In genomic region chr12:56256326-56256960, GRCh38 we compare ENCODE assay signal across 10 cellular contexts. TPM values are rescaled to one million over a fixed set of nuclear protein-coding genes. Genes with fewer than 3 reads are reported as not detected.
DNase-seq lines count a peak whose midpoint lies in the region; ATAC-seq, FAIRE-seq and TF ChIP-seq lines count a peak whose summit lies in the region.
"Had no signal": no experiment of that assay in that cellular context is flagged by ENCODE, and none has a peak within 500 bp of the region (broad histone marks: within the 10 kb centered on the region; RNA-seq: fewer than 3 reads in every experiment).

No MANE protein-coding gene starts in this region.

- SMC1A ChIA-PET in GM12878 (lab: Charles Lee; ENCODE audit: uncharacterized antibody, unreplicated experiment) = interaction anchor here (0.6 to 1.5 kb wide), 4 partner anchors 23 to 211 kb away, joined by 3 to 5 read pairs (median 3); no protein-coding TSS in a partner anchor

- TF ChIP-seq EP300 in GM12878 (IDR thresholded peaks at IDR 0.05; ENCODE audit: borderline replicate concordance in 1 of 2, control insufficient read depth in 1 of 2, low read depth in 2 of 2, low read length in 2 of 2) = no peak

- POLR2A ChIA-PET in GM12878 (lab: Charles Lee) = no interaction called here

- FAIRE-seq in GM12878 (lab: Jason Lieb, UNC) = no peak
- FAIRE-seq: GM12891 had no signal

- no peaks in the 10 kb centered on the region for H3K27me3 ChIP-seq in HUES48 (ENCODE audit: control insufficient read depth, insufficient read depth, low read length)
- H3K27me3 ChIP-seq in GM12878 (replicated peaks in 1 of 2; ENCODE audit: control insufficient read depth in 2 of 2, insufficient read depth in 2 of 2, low read length in 1 of 2) = no peaks in the 10 kb centered on the region
- H3K27me3 ChIP-seq in upper lobe of right lung = no peaks in the 10 kb centered on the region
- H3K27me3 ChIP-seq: ovary had no signal

- H3K79me2 ChIP-seq in GM12878 (ENCODE audit: control insufficient read depth, insufficient read depth, low read length) = peaks cover 11% of the 10 kb centered on the region

- no peak overlapping the region for H2AFZ ChIP-seq in GM12878 (ENCODE audit: control insufficient read depth, low read depth, low read length)

- H3K9ac ChIP-seq in HUES48 (ENCODE audit: low read depth, low read length) (no peak overlapping the region), GM12878 (ENCODE audit: control insufficient read depth, insufficient read depth, low read length) (peak overlapping the region; percentile 80; the same call in 1 of the 2 replicates)

- no peaks in the 10 kb centered on the region for H4K20me1 ChIP-seq in GM12878 (ENCODE audit: control insufficient read depth, insufficient read depth)

- peaks cover 53% of the 10 kb centered on the region for H3K36me3 ChIP-seq in HUES48 (ENCODE audit: control insufficient read depth, insufficient read depth, low read length)
- H3K36me3 ChIP-seq in GM12878 (ENCODE audit: control insufficient read depth in 2 of 2, insufficient read depth in 2 of 2, low read length in 1 of 2) = peaks cover 14 to 22% of the 10 kb centered on the region in 2 experiments
- peaks cover 58% of the 10 kb centered on the region for H3K36me3 ChIP-seq in mesodermal cell (ENCODE audit: control insufficient read depth, insufficient read depth, low read length)
- H3K36me3 ChIP-seq in upper lobe of right lung = peaks cover 55% of the 10 kb centered on the region

- no peak for TF ChIP-seq CTCF in GM12878 (IDR thresholded peaks at IDR 0.05 in 2 of 3, conservative IDR thresholded peaks at IDR 0.05 in 1 of 3; ENCODE audit: control insufficient read depth in 2 of 3, extremely low read depth in 1 of 3, insufficient read depth in 1 of 3, low read depth in 3 of 3, low read length in 3 of 3)
- TF ChIP-seq CTCF in upper lobe of right lung (IDR thresholded peaks at IDR 0.05) = no peak

- H3K9me3 ChIP-seq in HUES48 (ENCODE audit: control insufficient read depth, insufficient read depth, low read length) (no peaks in the 10 kb centered on the region), GM12878 (replicated peaks; ENCODE audit: control insufficient read depth, insufficient read depth, low read length) (no peaks in the 10 kb centered on the region), mesodermal cell (ENCODE audit: control insufficient read depth, low read length) (no peaks in the 10 kb centered on the region), upper lobe of right lung (no peaks in the 10 kb centered on the region)
- H3K9me3 ChIP-seq: ovary had no signal

- H3K27ac ChIP-seq in HUES48 (ENCODE audit: low read depth, low read length) = peak overlapping the region; percentile 67
- no peak overlapping the region for H3K27ac ChIP-seq in GM12878 (ENCODE audit: control insufficient read depth, insufficient read depth)
- H3K27ac ChIP-seq in mesodermal cell (ENCODE audit: low read depth, low read length, severe bottlenecking) = no peak overlapping the region
- no peak overlapping the region for H3K27ac ChIP-seq in upper lobe of right lung

- WGBS in GM12878 (ENCODE audit: insufficient coverage, insufficient replicate concordance, low lambda C conversion rate, missing lambda C conversion rate) = 46% methylated on average over 4 of the region's 4 CpGs
- WGBS in mesodermal cell (ENCODE audit: insufficient coverage in 2 of 2), 2 experiments = 58% methylated on average over 2 of the region's 4 CpGs; no CpG with 5 or more reads in 1 of the 2 experiments

- peak overlapping the region; percentile 91 for H3K4me2 ChIP-seq in GM12878 (ENCODE audit: control insufficient read depth, insufficient read depth)

- CTCF ChIA-PET in GM12878 (lab: Yijun Ruan, JAX) = interaction anchor here (0.6 to 3.5 kb wide), 14 partner anchors 10 to 208 kb away, joined by 3 to 25 read pairs (median 4); partner anchors contain the start of genes COQ10A and SMARCC2

- TF ChIP-seq POLR2A in GM12878 (IDR thresholded peaks at IDR 0.05; ENCODE audit: low read depth, low read length) = no peak

- BruUV-seq in GM12878 (replicated peaks; lab: Mats Ljungman, UMichigan) = TSS peak; percentile 49

- peaks cover 17% of the 10 kb centered on the region for H3K4me1 ChIP-seq in HUES48 (ENCODE audit: control insufficient read depth, insufficient read depth, low read length)
- peaks cover 7% of the 10 kb centered on the region for H3K4me1 ChIP-seq in GM12878 (ENCODE audit: control insufficient read depth, insufficient read depth, low read length)
- peaks cover 11% of the 10 kb centered on the region for H3K4me1 ChIP-seq in mesodermal cell (ENCODE audit: control insufficient read depth, insufficient read depth, low read length, poor library complexity, severe bottlenecking)
- H3K4me1 ChIP-seq in upper lobe of right lung = peaks cover 18% of the 10 kb centered on the region

- in situ Hi-C loops in GM12878 (cut with MboI) = no loop called here

- intact Hi-C loops in GM12878 (cut with micrococcal nuclease; ENCODE audit: unreplicated experiment) (no loop called here), upper lobe of right lung (cut with DNase I) (no loop called here)

- H3K4me3 ChIP-seq in HUES48 (ENCODE audit: low read depth, low read length) = peak overlapping the region; percentile 85
- no peak overlapping the region for H3K4me3 ChIP-seq in GM12878
- peak overlapping the region; percentile 99 for H3K4me3 ChIP-seq in mesodermal cell (ENCODE audit: extremely low read depth, insufficient read depth, low read length, poor library complexity, severe bottlenecking)
- H3K4me3 ChIP-seq in upper lobe of right lung = no peak overlapping the region

- no peak for ATAC-seq in GM12878
- ATAC-seq in esophagus mucosa = no peak
- ATAC-seq in GM18498 (IDR thresholded peaks at IDR 0.05; ENCODE audit: unreplicated experiment) = no peak
- ATAC-seq in upper lobe of right lung = no peak

- TF ChIP-seq RAD21 in GM12878 (IDR thresholded peaks at IDR 0.05; ENCODE audit: insufficient read depth, low read depth, low read length) = no peak

- RAD21 ChIA-PET in GM12878 (lab: Charles Lee; ENCODE audit: unreplicated experiment) = interaction anchor here (1.4 to 2.8 kb wide), 4 partner anchors 35 to 102 kb away, joined by 3 to 12 read pairs (median 9); partner anchors contain the start of genes CNPY2 and RNF41

- DNase-seq in AG08395 (ENCODE audit: low spot score) (peak; percentile 50), GM12878 (ENCODE audit: low read depth, low spot score) (no peak), upper lobe of right lung (no peak), epidermal melanocyte (ENCODE audit: insufficient read length, low spot score) (no peak)
- DNase-seq: ovary had no signal

RNA-seq across cellular contexts. Expression of gene ANKRD52, which starts 1.7 kb away (rescaled TPM):
- 24.3 and 27.1 TPM in 2 replicates for total RNA-seq in GM12878 (2013; cell fraction: nucleolus; rRNA removed)
- total RNA-seq in GM12878 (2014; rRNA removed) = 7.9 and 8.1 TPM in 2 replicates
- total RNA-seq in GM12878 (2014; rRNA removed; fragmentation: Illumina TruSeq; extraction: Trizol) = 6.3 and 7.5 TPM in 2 replicates
- total RNA-seq in GM12878 (2021) = 49.7 and 52.3 TPM in 2 replicates
- polyA plus RNA-seq in GM12878 (2011; ENCODE audit: low read depth) = 6.4 TPM
- polyA plus RNA-seq in GM12878 (2011; rRNA removed) = 4.7 and 11.7 TPM in 2 replicates
- polyA plus RNA-seq in GM12878 (2011; cell fraction: cytosol; rRNA removed) = 14.7 and 16.1 TPM in 2 replicates
- polyA plus RNA-seq in GM12878 (2011; cell fraction: nucleus; rRNA removed) = 29.4 and 42.3 TPM in 2 replicates
- polyA plus RNA-seq in GM12878 (2012) = 11.3 and 15.0 TPM in 2 replicates
- polyA plus RNA-seq in GM12878 (2014; fragmentation: Illumina TruSeq; extraction: Trizol) = 17.7 and 24.0 TPM in 2 replicates
- 1 to 10 TPM in 1 of 2 experiments, under 1 TPM in 1; 0.90 to 1.2 TPM for polyA plus RNA-seq in GM12878 (2014; fragmentation: Nextera tagmentation; extraction: Ambion mirVana)
- polyA plus RNA-seq in GM12878 (2014; rRNA removed) = 20.6 and 23.9 TPM in 2 replicates
- 10 to 100 TPM; 50.6 to 55.3 TPM for polyA plus RNA-seq in GM12878 (2016; fragmentation: Nextera tagmentation; extraction: Ambion mirVana)
- 21.0 TPM in 2 replicates for polyA minus RNA-seq in GM12878 (2011; rRNA and poly(A)+ RNA removed)
- polyA minus RNA-seq in GM12878 (2011; cell fraction: cytosol; rRNA and poly(A)+ RNA removed) = 13.9 and 14.7 TPM in 2 replicates
- 8.8 and 13.4 TPM in 2 replicates for polyA minus RNA-seq in GM12878 (2011; cell fraction: nucleus; rRNA and poly(A)+ RNA removed)
- polyA plus RNA-seq in mesodermal cell (2013, experiment 1 of 2) = 29.7 TPM
- polyA plus RNA-seq in mesodermal cell (2013, experiment 2 of 2) = 24.0 TPM
- 19.8 TPM for total RNA-seq in esophagus mucosa
- 28.0 TPM for total RNA-seq in upper lobe of right lung

RNA-seq across cellular contexts. Expression of gene COQ10A, which starts 10.3 kb away (rescaled TPM):
- 16.6 and 20.4 TPM in 2 replicates for total RNA-seq in GM12878 (2013; cell fraction: nucleolus; rRNA removed)
- total RNA-seq in GM12878 (2014; rRNA removed) (7.6 and 7.9 TPM in 2 replicates), GM12878 (2014; rRNA removed; fragmentation: Illumina TruSeq; extraction: Trizol) (4.4 and 5.7 TPM in 2 replicates), GM12878 (2021) (6.1 and 7.8 TPM in 2 replicates), esophagus mucosa (3.1 TPM), upper lobe of right lung (12.0 TPM)
- 4.2 TPM for polyA plus RNA-seq in GM12878 (2011; ENCODE audit: low read depth)
- polyA plus RNA-seq in GM12878 (2011; rRNA removed) (19.5 and 20.9 TPM in 2 replicates), GM12878 (2014; fragmentation: Illumina TruSeq; extraction: Trizol) (8.8 and 9.5 TPM in 2 replicates), GM12878 (2014; fragmentation: Nextera tagmentation; extraction: Ambion mirVana) (1 to 10 TPM; 3.3 to 4.5 TPM), GM12878 (2014; rRNA removed) (10.2 and 11.7 TPM in 2 replicates), GM12878 (2016; fragmentation: Nextera tagmentation; extraction: Ambion mirVana) (1 to 10 TPM; 4.4 to 6.0 TPM)
- 18.8 and 20.9 TPM in 2 replicates for polyA plus RNA-seq in GM12878 (2011; cell fraction: cytosol; rRNA removed)
- polyA plus RNA-seq in GM12878 (2011; cell fraction: nucleus; rRNA removed) = 24.5 and 28.2 TPM in 2 replicates
- polyA plus RNA-seq in GM12878 (2012) = 5.8 and 6.7 TPM in 2 replicates
- 12.9 and 14.1 TPM in 2 replicates for polyA minus RNA-seq in GM12878 (2011; rRNA and poly(A)+ RNA removed)
- polyA minus RNA-seq in GM12878 (2011; cell fraction: cytosol; rRNA and poly(A)+ RNA removed) = 4.0 and 5.6 TPM in 2 replicates
- polyA minus RNA-seq in GM12878 (2011; cell fraction: nucleus; rRNA and poly(A)+ RNA removed) = 8.8 and 11.9 TPM in 2 replicates
- 12.9 TPM for polyA plus RNA-seq in mesodermal cell (2013, experiment 1 of 2)
- 12.0 TPM for polyA plus RNA-seq in mesodermal cell (2013, experiment 2 of 2)

RNA-seq across cellular contexts. Expression of gene SLC39A5, which starts 26.6 kb away (rescaled TPM):
- total RNA-seq in GM12878 (2013; cell fraction: nucleolus; rRNA removed) = 2.6 TPM in 1 of 2 replicates, not detected in the other
- total RNA-seq in GM12878 (2014; rRNA removed) = not detected in 2 replicates
- total RNA-seq in GM12878 (2014; rRNA removed; fragmentation: Illumina TruSeq; extraction: Trizol) = not detected in 2 replicates
- 0.29 and 0.56 TPM in 2 replicates for total RNA-seq in GM12878 (2021)
- polyA plus RNA-seq in GM12878 (2011; ENCODE audit: low read depth) = 0.28 TPM
- polyA plus RNA-seq in GM12878 (2011; rRNA removed) = 0.15 TPM in 1 of 2 replicates, not detected in the other
- polyA plus RNA-seq in GM12878 (2011; cell fraction: cytosol; rRNA removed) = 0.07 and 0.20 TPM in 2 replicates
- 1.1 and 1.2 TPM in 2 replicates for polyA plus RNA-seq in GM12878 (2011; cell fraction: nucleus; rRNA removed)
- not detected in 2 replicates for polyA plus RNA-seq in GM12878 (2012)
- polyA plus RNA-seq in GM12878 (2014; fragmentation: Illumina TruSeq; extraction: Trizol) = 0.15 TPM in 1 of 2 replicates, not detected in the other
- polyA plus RNA-seq in GM12878 (2014; fragmentation: Nextera tagmentation; extraction: Ambion mirVana) = not detected
- polyA plus RNA-seq in GM12878 (2014; rRNA removed) = 0.13 TPM in 1 of 2 replicates, not detected in the other
- polyA plus RNA-seq in GM12878 (2016; fragmentation: Nextera tagmentation; extraction: Ambion mirVana) = not detected
- not detected in 2 replicates for polyA minus RNA-seq in GM12878 (2011; rRNA and poly(A)+ RNA removed)
- polyA minus RNA-seq in GM12878 (2011; cell fraction: cytosol; rRNA and poly(A)+ RNA removed) = not detected in 2 replicates
- not detected in 2 replicates for polyA minus RNA-seq in GM12878 (2011; cell fraction: nucleus; rRNA and poly(A)+ RNA removed)
- 0.33 TPM for polyA plus RNA-seq in mesodermal cell (2013, experiment 1 of 2)
- polyA plus RNA-seq in mesodermal cell (2013, experiment 2 of 2) = not detected
- not detected for total RNA-seq in esophagus mucosa
- 0.87 TPM for total RNA-seq in upper lobe of right lung

RNA-seq across cellular contexts. Expression of gene NABP2, which starts 32.3 kb away (rescaled TPM):
- total RNA-seq in GM12878 (2013; cell fraction: nucleolus; rRNA removed) = 4.7 and 6.7 TPM in 2 replicates
- total RNA-seq in GM12878 (2014; rRNA removed) (63.6 and 65.6 TPM in 2 replicates), GM12878 (2014; rRNA removed; fragmentation: Illumina TruSeq; extraction: Trizol) (54.1 and 58.2 TPM in 2 replicates), GM12878 (2021) (45.8 and 51.3 TPM in 2 replicates), esophagus mucosa (26.5 TPM), upper lobe of right lung (19.8 TPM)
- 20.2 TPM for polyA plus RNA-seq in GM12878 (2011; ENCODE audit: low read depth)
- polyA plus RNA-seq in GM12878 (2011; rRNA removed) (66.2 and 82.2 TPM in 2 replicates), GM12878 (2014; fragmentation: Illumina TruSeq; extraction: Trizol) (39.3 and 53.8 TPM in 2 replicates), GM12878 (2014; fragmentation: Nextera tagmentation; extraction: Ambion mirVana) (10 to 100 TPM; 20.7 to 29.5 TPM), GM12878 (2014; rRNA removed) (76.4 and 81.7 TPM in 2 replicates), GM12878 (2016; fragmentation: Nextera tagmentation; extraction: Ambion mirVana) (10 to 100 TPM; 90.9 to 97.9 TPM)
- polyA plus RNA-seq in GM12878 (2011; cell fraction: cytosol; rRNA removed) = 101 and 104 TPM in 2 replicates
- polyA plus RNA-seq in GM12878 (2011; cell fraction: nucleus; rRNA removed) = 16.4 and 21.1 TPM in 2 replicates
- polyA plus RNA-seq in GM12878 (2012) = 34.9 and 37.2 TPM in 2 replicates
- 35.5 and 37.7 TPM in 2 replicates for polyA minus RNA-seq in GM12878 (2011; rRNA and poly(A)+ RNA removed)
- 10.5 and 12.6 TPM in 2 replicates for polyA minus RNA-seq in GM12878 (2011; cell fraction: cytosol; rRNA and poly(A)+ RNA removed)
- polyA minus RNA-seq in GM12878 (2011; cell fraction: nucleus; rRNA and poly(A)+ RNA removed) = 4.5 and 11.0 TPM in 2 replicates
- polyA plus RNA-seq in mesodermal cell (2013, experiment 1 of 2) = 20.2 TPM
- polyA plus RNA-seq in mesodermal cell (2013, experiment 2 of 2) = 18.6 TPM

RNA-seq across cellular contexts. Expression of gene RNF41, which starts 34.7 kb away (rescaled TPM):
- total RNA-seq in GM12878 (2013; cell fraction: nucleolus; rRNA removed) = 36.1 and 37.8 TPM in 2 replicates
- 38.0 and 44.8 TPM in 2 replicates for total RNA-seq in GM12878 (2014; rRNA removed)
- 28.8 and 30.1 TPM in 2 replicates for total RNA-seq in GM12878 (2014; rRNA removed; fragmentation: Illumina TruSeq; extraction: Trizol)
- 29.9 and 31.0 TPM in 2 replicates for total RNA-seq in GM12878 (2021)
- polyA plus RNA-seq in GM12878 (2011; ENCODE audit: low read depth) = 18.7 TPM
- polyA plus RNA-seq in GM12878 (2011; rRNA removed) = 30.9 and 47.8 TPM in 2 replicates
- polyA plus RNA-seq in GM12878 (2011; cell fraction: cytosol; rRNA removed) = 57.2 and 72.2 TPM in 2 replicates
- 43.2 and 46.7 TPM in 2 replicates for polyA plus RNA-seq in GM12878 (2011; cell fraction: nucleus; rRNA removed)
- 22.2 and 25.5 TPM in 2 replicates for polyA plus RNA-seq in GM12878 (2012)
- polyA plus RNA-seq in GM12878 (2014; fragmentation: Illumina TruSeq; extraction: Trizol) = 27.6 and 33.2 TPM in 2 replicates
- 10 to 100 TPM; 11.1 to 24.5 TPM for polyA plus RNA-seq in GM12878 (2014; fragmentation: Nextera tagmentation; extraction: Ambion mirVana)
- polyA plus RNA-seq in GM12878 (2014; rRNA removed) = 38.2 and 39.2 TPM in 2 replicates
- polyA plus RNA-seq in GM12878 (2016; fragmentation: Nextera tagmentation; extraction: Ambion mirVana) = 10 to 100 TPM; 22.3 to 23.9 TPM
- polyA minus RNA-seq in GM12878 (2011; rRNA and poly(A)+ RNA removed) = 134 and 148 TPM in 2 replicates
- polyA minus RNA-seq in GM12878 (2011; cell fraction: cytosol; rRNA and poly(A)+ RNA removed) = 15.5 and 29.6 TPM in 2 replicates
- polyA minus RNA-seq in GM12878 (2011; cell fraction: nucleus; rRNA and poly(A)+ RNA removed) = 29.4 and 52.3 TPM in 2 replicates
- polyA plus RNA-seq in mesodermal cell (2013, experiment 1 of 2) = 61.5 TPM
- polyA plus RNA-seq in mesodermal cell (2013, experiment 2 of 2) = 47.4 TPM
- total RNA-seq in esophagus mucosa = 26.9 TPM
- 51.6 TPM for total RNA-seq in upper lobe of right lung

Comparison
In these comparisons a context has a peak if more than half of its experiments do, and no peak if none do; other contexts are left out.
1. H3K4me3 ChIP-seq: peak in HUES48 (single experiment) and mesodermal cell (single experiment); none in GM12878 (single experiment) and upper lobe of right lung (single experiment).